Comparison of ENCODE assay signal across 21 cellular contexts in genomic region chr1:5254975-5255374, GRCh38.
DNase-seq lines count a peak whose midpoint lies in the region; ATAC-seq and TF ChIP-seq lines count a peak whose summit lies in the region.
"Had no signal": no experiment of that assay in that cellular context is flagged by ENCODE, and none has a peak within 500 bp of the region (broad histone marks: within the 10 kb centered on the region; RNA-seq: fewer than 3 reads in every experiment).

No MANE protein-coding gene starts in this region.

- intact Hi-C loops in heart right ventricle (cut with DNase I), result no loop called here

- no peaks in the 10 kb centered on the region for H3K36me3 ChIP-seq in right atrium auricular region
- H3K36me3 ChIP-seq in heart right ventricle, result no peaks in the 10 kb centered on the region
- H3K36me3 ChIP-seq: BE2C; BLaER1 treated with 17β-estradiol and CSF1 and Interleukin-3, amounts not matched to agents 10 nM and 100 nM; HAP-1 had no signal

- H3K9me3 Mint-ChIP-seq in type B pancreatic cell, result peaks cover 6% of the 10 kb centered on the region

- ATAC-seq in heart right ventricle (no peak), left lobe of liver (no peak)
- ATAC-seq: A549; CD8-positive, alpha-beta T cell had no signal

- H3K27ac Mint-ChIP-seq in type B pancreatic cell, result no peak overlapping the region
- H3K27ac Mint-ChIP-seq: CD8-positive, alpha-beta T cell; HFFc6 had no signal

- H3K27ac ChIP-seq in right atrium auricular region (no peak overlapping the region), heart right ventricle (no peak overlapping the region)
- H3K27ac ChIP-seq: A549; BLaER1 treated with 17β-estradiol and CSF1 and Interleukin-3, amounts not matched to agents 10 nM and 100 nM had no signal

- peaks cover 3% of the 10 kb centered on the region for H3K36me3 Mint-ChIP-seq in type B pancreatic cell

- TF ChIP-seq CTCF in right atrium auricular region (IDR thresholded peaks at IDR 0.05) (no peak), heart right ventricle (IDR thresholded peaks at IDR 0.05) (no peak), type B pancreatic cell (conservative IDR thresholded peaks at IDR 0.05) (no peak)

- 80 to 82% methylated on average over 2 of the region's 2 CpGs for WGBS in heart right ventricle, 2 donors

- H3K4me1 Mint-ChIP-seq in type B pancreatic cell (ENCODE audit: unreplicated experiment), result no peaks in the 10 kb centered on the region
- H3K4me1 Mint-ChIP-seq: CD4-positive, CD25-positive, alpha-beta regulatory T cell had no signal

- H3K4me1 ChIP-seq in right atrium auricular region (no peaks in the 10 kb centered on the region), heart right ventricle (no peaks in the 10 kb centered on the region)
- H3K4me1 ChIP-seq: A549, BE2C, Caco-2, HAP-1 had no signal

- peaks cover 8% of the 10 kb centered on the region for H3K27me3 Mint-ChIP-seq in type B pancreatic cell
- H3K27me3 Mint-ChIP-seq: CD4-positive, CD25-positive, alpha-beta regulatory T cell had no signal

- H3K27me3 ChIP-seq in right atrium auricular region, result no peaks in the 10 kb centered on the region
- H3K27me3 ChIP-seq in heart right ventricle, result peaks cover 0 to 7% (median 0%) of the 10 kb centered on the region in 7 donors
- H3K27me3 ChIP-seq: BE2C; BLaER1 treated with 17β-estradiol and CSF1 and Interleukin-3, amounts not matched to agents 10 nM and 100 nM had no signal

- H3K9me3 ChIP-seq in right atrium auricular region (peaks cover 0 to 19% of the 10 kb centered on the region in 2 donors), heart right ventricle (peaks cover 0 to 24% (median 6%) of the 10 kb centered on the region in 11 donors)
- H3K9me3 ChIP-seq: A549, BE2C, Caco-2 had no signal

- DNase-seq in right atrium auricular region (ENCODE audit: low spot score) (peak; percentile 44), heart right ventricle (no peak), left lobe of liver (ENCODE audit: low spot score) (peak; percentile 12), type B pancreatic cell (ENCODE audit: extremely low spot score, unreplicated experiment) (peak; percentile 24), hippocampal formation (lab: John Stamatoyannopoulos, UW) (no peak), CD1c-positive myeloid dendritic cell (ENCODE audit: extremely low spot score) (no peak), NOMO-1 treated with dmso at 0.1 percent for 144 hours (lab: John Stamatoyannopoulos, UW; ENCODE audit: unreplicated experiment) (no peak)
- DNase-seq: 8988T; ACHN; AML-193; BE2C; Caco-2; CD4-positive, CD25-positive, alpha-beta regulatory T cell; DMS153; DND-41; GOT3; HFFc6 had no signal

- no peak overlapping the region for H3K4me3 Mint-ChIP-seq in type B pancreatic cell
- H3K4me3 Mint-ChIP-seq: CD4-positive, CD25-positive, alpha-beta regulatory T cell; CD8-positive, alpha-beta T cell; HFFc6 had no signal

- H3K4me3 ChIP-seq in right atrium auricular region (no peak overlapping the region), heart right ventricle (no peak overlapping the region)
- H3K4me3 ChIP-seq: A549; BLaER1 treated with 17β-estradiol and CSF1 and Interleukin-3, amounts not matched to agents 10 nM and 100 nM; HAP-1 had no signal

Comparison
In these comparisons a context has a peak if more than half of its experiments do, and no peak if none do; other contexts are left out.
1. DNase-seq: peak in right atrium auricular region (single experiment), left lobe of liver (single experiment) and type B pancreatic cell (single experiment); none in heart right ventricle (0 of 2), hippocampal formation (0 of 2), CD1c-positive myeloid dendritic cell (single experiment) and NOMO-1 treated with dmso at 0.1 percent for 144 hours (single experiment).